In the genomic region with DNA sequence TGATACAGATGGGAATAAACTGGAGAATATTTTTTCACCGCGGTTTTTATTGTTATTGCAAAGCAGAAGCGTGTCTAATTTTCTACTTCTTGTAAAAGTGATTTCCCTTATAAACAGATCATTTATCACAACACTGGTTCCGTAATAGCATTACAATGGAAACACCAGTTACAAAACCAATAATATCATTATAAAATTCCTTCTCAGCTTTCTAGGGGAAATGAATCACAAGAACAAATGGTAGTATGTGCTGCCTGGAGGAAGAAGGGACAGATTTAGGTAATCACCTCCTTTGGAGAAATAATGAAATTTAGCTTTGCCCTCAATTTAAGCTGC, we compare ENCODE assay signal across 8 cellular contexts. TPM values are rescaled to one million over a fixed set of nuclear protein-coding genes. Genes with fewer than 3 reads are reported as not detected.
DNase-seq lines count a peak whose midpoint lies in the region; ATAC-seq and TF ChIP-seq lines count a peak whose summit lies in the region.

No MANE protein-coding gene starts in this region.

- peaks cover 1% of the 10 kb centered on the region for H3K9me3 Mint-ChIP-seq in activated T-cell treated with anti-CD3 and anti-CD28 coated beads, Interleukin-2, amount 50 U/mL, for 24 hours

- TF ChIP-seq CTCF in adrenal gland (IDR thresholded peaks at IDR 0.05): no peak
- TF ChIP-seq CTCF in right lobe of liver (IDR thresholded peaks at IDR 0.05): no peak
- no peak for TF ChIP-seq CTCF in thyroid gland (IDR thresholded peaks at IDR 0.05)

- H3K36me3 ChIP-seq in adrenal gland (replicated peaks in 1 of 2): no peaks in the 10 kb centered on the region
- no peaks in the 10 kb centered on the region for H3K36me3 ChIP-seq in right lobe of liver
- H3K36me3 ChIP-seq in thyroid gland: no peaks in the 10 kb centered on the region

- H3K4me1 ChIP-seq in adrenal gland (replicated peaks in 1 of 2) (peaks cover 25 to 36% of the 10 kb centered on the region in 2 donors), right lobe of liver (peaks cover 0 to 15% (median 7%) of the 10 kb centered on the region in 4 donors), thyroid gland (peaks cover 14 to 20% of the 10 kb centered on the region in 2 donors)

- intact Hi-C loops in adrenal gland (cut with DNase I): no loop called here
- intact Hi-C loops in right lobe of liver (cut with DNase I): no loop called here
- intact Hi-C loops in thyroid gland (cut with DNase I): loop anchor here (10.0 kb wide), 1 partner anchor 284 kb away; no protein-coding TSS in a partner anchor

- H3K27me3 ChIP-seq in adrenal gland (no peaks in the 10 kb centered on the region), right lobe of liver (no peaks in the 10 kb centered on the region), thyroid gland (no peaks in the 10 kb centered on the region)

- no peak for DNase-seq in activated T-cell treated with anti-CD3 and anti-CD28 coated beads, Interleukin-2, amount 50 U/mL, for 24 hours
- DNase-seq in activated T-cell treated with anti-CD3 and anti-CD28 coated beads for 4 hours (no peak), adrenal gland (no peak), right lobe of liver (no peak), thyroid gland (no peak), NCI-H1694 treated with DMSO at 0.1 percent for 48 hours (lab: John Stamatoyannopoulos, UW) (no peak), RPMI8226 (no peak)

- TF ChIP-seq POLR2A in adrenal gland (IDR thresholded peaks at IDR 0.05): no peak
- TF ChIP-seq POLR2A in right lobe of liver (IDR thresholded peaks at IDR 0.05): no peak
- no peak for TF ChIP-seq POLR2A in thyroid gland (IDR thresholded peaks at IDR 0.05)

- H3K27ac ChIP-seq in adrenal gland: peak overlapping the region in 3 of 5 donors; percentile 95 to 96 (median 96)
- H3K27ac ChIP-seq in right lobe of liver: peak overlapping the region; percentile 83 to 97 (median 89)
- H3K27ac ChIP-seq in thyroid gland: peak overlapping the region; percentile 97

- H3K4me1 Mint-ChIP-seq in activated T-cell treated with anti-CD3 and anti-CD28 coated beads, Interleukin-2, amount 50 U/mL, for 24 hours (ENCODE audit: low read depth): peaks cover 45% of the 10 kb centered on the region

- peaks cover 23% of the 10 kb centered on the region for H3K36me3 Mint-ChIP-seq in activated T-cell treated with anti-CD3 and anti-CD28 coated beads, Interleukin-2, amount 50 U/mL, for 24 hours (ENCODE audit: low read depth)

- H3K9me3 ChIP-seq in adrenal gland (replicated peaks in 1 of 3) (peaks cover 0 to 3% (median 0%) of the 10 kb centered on the region in 3 donors), right lobe of liver (no peaks in the 10 kb centered on the region), thyroid gland (no peaks in the 10 kb centered on the region)

- peak overlapping the region; percentile 99 for H3K27ac Mint-ChIP-seq in activated T-cell treated with anti-CD3 and anti-CD28 coated beads, Interleukin-2, amount 50 U/mL, for 24 hours

- 41 to 63% (median 52%) methylated on average over 4 of the region's 4 CpGs for WGBS in adrenal gland, 4 donors
- WGBS in right lobe of liver (ENCODE audit: insufficient coverage, low coverage, low lambda C conversion rate, missing lambda C conversion rate): 54% methylated on average over 4 of the region's 4 CpGs
- WGBS in thyroid gland, 2 donors: 40 to 42% methylated on average over 4 of the region's 4 CpGs

- peak overlapping the region in 1 of 4 donors; percentile 83 for H3K4me3 ChIP-seq in adrenal gland
- peak overlapping the region in 1 of 3 donors; percentile 87 for H3K4me3 ChIP-seq in right lobe of liver
- no peak overlapping the region for H3K4me3 ChIP-seq in thyroid gland (replicated peaks in 1 of 3)

- H3K27me3 Mint-ChIP-seq in activated T-cell treated with anti-CD3 and anti-CD28 coated beads, Interleukin-2, amount 50 U/mL, for 24 hours: no peaks in the 10 kb centered on the region

- ATAC-seq in right lobe of liver (no peak), GM21723 (IDR thresholded peaks at IDR 0.05; ENCODE audit: unreplicated experiment) (no peak)

- H3K4me3 Mint-ChIP-seq in activated T-cell treated with anti-CD3 and anti-CD28 coated beads, Interleukin-2, amount 50 U/mL, for 24 hours: peak overlapping the region; percentile 97

RNA-seq across cellular contexts. Expression of a gene that starts 2.4 kb away (rescaled TPM):
- total RNA-seq in adrenal gland (10 to 100 TPM; 29.3 to 53.3 (median 34.5) TPM), right lobe of liver (10 to 100 TPM in 5 of 6 experiments, 1 to 10 TPM in 1; 9.2 to 20.4 (median 14.8) TPM), thyroid gland (10 to 100 TPM; 59.3 to 79.3 (median 64.8) TPM)
- polyA plus RNA-seq in adrenal gland: 10 to 100 TPM in 1 of 3 donors, 1 to 10 TPM in 2; 7.1 to 35.7 (median 9.2) TPM
